ENCODE assay signal across 18 cellular contexts in the genomic region with DNA sequence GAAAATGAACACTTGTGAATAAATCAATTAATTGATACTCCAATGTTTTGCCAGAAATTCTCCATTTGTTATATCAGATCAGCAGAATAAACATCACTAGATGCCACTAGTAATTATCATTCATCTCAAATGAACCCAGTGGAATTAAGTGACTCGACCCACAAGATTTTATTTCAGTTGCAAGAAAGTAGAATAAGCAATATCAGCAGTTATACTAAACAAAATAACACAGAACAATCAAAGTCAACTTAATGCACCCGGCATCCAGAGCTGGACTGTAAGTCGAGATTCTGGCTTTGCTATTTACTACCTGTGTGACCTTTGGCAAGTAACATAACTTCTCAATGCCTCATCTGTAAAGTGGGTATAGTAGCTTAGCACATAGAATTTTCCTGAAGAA.
"Had no signal": no experiment of that assay in that cellular context is flagged by ENCODE, and none has a peak within 500 bp of the region (broad histone marks: within the 10 kb centered on the region; RNA-seq: fewer than 3 reads in every experiment).

No MANE protein-coding gene starts in this region.

- H3K4me1 ChIP-seq: SJCRH30 had no signal

- H3K36me3 ChIP-seq: brain microvascular endothelial cell, cardiac muscle cell, SJCRH30 had no signal

- DNase-seq: activated B cell treated with CpG ODN at 0.5 μM for 24 hours; activated CD4-positive, alpha-beta T cell treated with anti-CD3 and anti-CD28 coated beads for 1 hour; activated CD4-positive, alpha-beta T cell treated with anti-CD3 and anti-CD28 coated beads, Interleukin-2, amount 10 ng/mL, durations not matched to agents 24 days and 14 days; activated CD4-positive, alpha-beta T cell treated with anti-CD3 and anti-CD28 coated beads, Interleukin-2, amount 50 U/mL, for 48 hours; activated CD8-positive, alpha-beta memory T cell treated with anti-CD3 and anti-CD28 coated beads, Interleukin-2, amount 10 ng/mL, durations not matched to agents 7 days and 5 days; activated effector memory CD4-positive, alpha-beta T cell treated with Interleukin-2 at 50 U/mL for 16 hours; activated naive CD4-positive, alpha-beta T cell; activated naive CD8-positive, alpha-beta T cell treated with anti-CD3 and anti-CD28 coated beads, Interleukin-2, amount 50 U/mL, for 24 hours; activated T-cell treated with anti-CD3 and anti-CD28 coated beads, Interleukin-2, amount 50 U/mL, for 24 hours; amniotic stem cell; brain microvascular endothelial cell; NCI-H1092; NCI-H2029; NCI-H2107; NCI-H524; SJCRH30 had no signal

- ATAC-seq: activated CD8-positive, alpha-beta memory T cell treated with anti-CD3 and anti-CD28 coated beads, Interleukin-2, amount 10 ng/mL, durations not matched to agents 7 days and 5 days; activated naive CD8-positive, alpha-beta T cell treated with anti-CD3 and anti-CD28 coated beads, Interleukin-2, amount 50 U/mL, for 24 hours had no signal

- H3K9me3 ChIP-seq: SJCRH30 had no signal

- H3K4me3 ChIP-seq: cardiac muscle cell, SJCRH30 had no signal

- H3K27me3 ChIP-seq: brain microvascular endothelial cell, cardiac muscle cell, SJCRH30 had no signal

- H3K27ac ChIP-seq: brain microvascular endothelial cell, KMS-11, SJCRH30 had no signal

- H3K4me2 ChIP-seq: KMS-11 had no signal

- H3K9ac ChIP-seq: KMS-11 had no signal
